Comparison of ENCODE assay signal across 14 cellular contexts in the genomic region with DNA sequence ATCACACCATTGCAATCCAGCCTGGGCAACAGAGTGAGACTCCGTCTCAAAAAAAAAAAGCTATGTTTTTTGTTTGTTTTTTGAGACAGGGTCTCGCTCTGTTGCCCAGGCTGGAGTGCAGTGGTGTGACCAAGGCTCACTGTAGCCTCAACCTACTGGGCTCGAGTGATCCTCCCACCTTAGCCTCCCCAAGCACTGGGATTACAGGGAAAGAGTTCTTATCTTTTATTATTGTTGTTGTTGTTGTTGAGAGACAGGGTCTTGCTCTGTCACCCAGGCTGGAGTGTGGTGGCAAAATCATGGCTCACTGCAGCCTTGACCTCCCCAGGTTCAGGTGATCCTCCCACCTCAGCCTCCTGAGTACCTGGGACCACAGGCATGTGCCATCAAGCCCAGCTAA. TPM values are rescaled to one million over a fixed set of nuclear protein-coding genes. Genes with fewer than 3 reads are reported as not detected.
"Had no signal": no experiment of that assay in that cellular context is flagged by ENCODE, and none has a peak within 500 bp of the region (broad histone marks: within the 10 kb centered on the region; RNA-seq: fewer than 3 reads in every experiment).

No MANE protein-coding gene starts in this region.

RNA-seq across cellular contexts. Expression of a gene that starts 10.5 kb away (rescaled TPM):
- total RNA-seq: ascending aorta had no signal

RNA-seq across cellular contexts. Expression of a gene that starts 16.3 kb away (rescaled TPM):
- total RNA-seq: activated CD4-positive, alpha-beta memory T cell treated with anti-CD3 and anti-CD28 coated beads for 36 hours; activated CD4-positive, alpha-beta T cell treated with anti-CD3 and anti-CD28 coated beads for 36 hours; activated CD4-positive, alpha-beta T cell treated with anti-CD3 and anti-CD28 coated beads, Interleukin-2, amount 10 ng/mL, durations not matched to agents 7 days and 5 days; activated CD8-positive, alpha-beta memory T cell treated with anti-CD3 and anti-CD28 coated beads for 36 hours; activated naive CD4-positive, alpha-beta T cell treated with anti-CD3 and anti-CD28 coated beads for 36 hours; activated T-helper 1 cell treated with anti-CD3 and anti-CD28 coated beads, Interleukin-12 subunit alpha, Interleukin-12 subunit beta, Interleukin-2, Interleukin-4 antibody, amounts not matched to agents 30 ng/mL and 10 ng/mL and 1 ng/mL, durations not matched to agents 14 hours and 24 hours and 36 hours; activated T-helper 17 cell treated with anti-CD3 and anti-CD28 coated beads, Interleukin-2, amount 50 U/mL, for 72 hours; bronchial epithelial cell; cardiac muscle cell; chondrocyte; T-helper 1 cell treated with Interleukin-12 subunit alpha and Interleukin-12 subunit beta and Interleukin-4 antibody, amounts not matched to agents 30 ng/mL and 1 ng/mL, for 36 hours; T-helper 2 cell treated with Interferon-gamma antibody and Interleukin-4, amounts not matched to agents 100 ng/mL and 5 ng/mL, for 36 hours had no signal
- polyA plus RNA-seq: cardiac muscle cell had no signal

RNA-seq across cellular contexts. Expression of a gene that starts 23.4 kb away (rescaled TPM):
- total RNA-seq: T-helper 17 cell had no signal

RNA-seq across cellular contexts. Expression of a gene that starts 35.1 kb away (rescaled TPM):
- total RNA-seq: ascending aorta, bronchial epithelial cell, T-helper 17 cell had no signal
